Comparison of ENCODE assay signal across 19 cellular contexts in the genomic region with DNA sequence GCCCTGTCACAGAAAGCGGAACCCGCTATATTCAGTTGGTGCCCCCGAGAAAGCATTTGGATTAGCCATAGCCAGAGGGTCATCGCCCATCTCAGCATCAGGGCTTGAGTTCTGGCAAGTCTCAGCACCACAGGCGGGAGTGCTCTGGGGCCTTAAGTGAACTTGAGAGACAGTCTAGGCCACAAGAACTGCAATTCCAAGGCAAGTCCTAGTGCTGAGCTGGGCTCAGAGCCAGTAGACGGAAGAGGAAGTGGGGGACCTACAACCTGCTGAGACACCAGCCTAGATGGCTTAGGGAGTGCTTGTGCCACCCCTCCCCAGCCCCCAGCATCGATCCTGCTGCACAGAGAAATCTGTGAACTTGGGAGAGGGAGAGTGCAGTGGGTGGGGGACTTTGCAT.
DNase-seq lines count a peak whose midpoint lies in the region; ATAC-seq and TF ChIP-seq lines count a peak whose summit lies in the region.
"Had no signal": no experiment of that assay in that cellular context is flagged by ENCODE, and none has a peak within 500 bp of the region (broad histone marks: within the 10 kb centered on the region; RNA-seq: fewer than 3 reads in every experiment).

No MANE protein-coding gene starts in this region.

- no peaks in the 10 kb centered on the region for H3K79me1 ChIP-seq in mesenchymal stem cell (replicated peaks; ENCODE audit: low read length, poor library complexity, severe bottlenecking)

- WGBS in mesenchymal stem cell, result 89% methylated on average over 7 of the region's 7 CpGs

- no peak overlapping the region for H4K91ac ChIP-seq in mesenchymal stem cell (ENCODE audit: low read length)

- H3K9ac ChIP-seq in DND-41 (ENCODE audit: low read depth, low read length), result no peak overlapping the region
- H3K9ac ChIP-seq in SK-N-MC (ENCODE audit: insufficient read length), result no peak overlapping the region
- no peak overlapping the region for H3K9ac ChIP-seq in mesenchymal stem cell (ENCODE audit: low read length)

- no peaks in the 10 kb centered on the region for H4K20me1 ChIP-seq in DND-41 (ENCODE audit: insufficient read depth, low read length)

- H3K9me3 ChIP-seq in DND-41 (ENCODE audit: insufficient read depth, low read length, severe bottlenecking), result no peaks in the 10 kb centered on the region
- no peaks in the 10 kb centered on the region for H3K9me3 ChIP-seq in SK-N-MC (ENCODE audit: low read depth, low read length)
- H3K9me3 ChIP-seq in mesenchymal stem cell (ENCODE audit: control insufficient read depth, low read length), result no peaks in the 10 kb centered on the region
- H3K9me3 ChIP-seq: Peyer's patch had no signal

- no peaks in the 10 kb centered on the region for H3K27me3 Mint-ChIP-seq in activated CD4-positive, alpha-beta T cell treated with anti-CD3 and anti-CD28 coated beads, Interleukin-2, amount 10 ng/mL, durations not matched to agents 7 days and 5 days
- H3K27me3 Mint-ChIP-seq: CD4-positive, alpha-beta memory T cell had no signal

- H2BK120ac ChIP-seq in mesenchymal stem cell (ENCODE audit: low read depth, low read length), result no peak overlapping the region

- H3K4ac ChIP-seq in mesenchymal stem cell (ENCODE audit: low read depth in 1 of 2, low read length in 2 of 2), result no peak overlapping the region

- no peak overlapping the region for H3K4me3 Mint-ChIP-seq in activated CD4-positive, alpha-beta T cell treated with anti-CD3 and anti-CD28 coated beads, Interleukin-2, amount 10 ng/mL, durations not matched to agents 7 days and 5 days
- H3K4me3 Mint-ChIP-seq: CD4-positive, alpha-beta memory T cell; HFFc6 had no signal

- TF ChIP-seq CTCF in DND-41 (IDR thresholded peaks at IDR 0.05; ENCODE audit: borderline replicate concordance, extremely low read depth, low read length, poor library complexity, severe bottlenecking), result no peak

- no peak overlapping the region for H3K23ac ChIP-seq in mesenchymal stem cell (ENCODE audit: low read length in 2 of 2)

- H3K9me3 Mint-ChIP-seq in activated CD4-positive, alpha-beta T cell treated with anti-CD3 and anti-CD28 coated beads, Interleukin-2, amount 10 ng/mL, durations not matched to agents 7 days and 5 days, result no peaks in the 10 kb centered on the region
- H3K9me3 Mint-ChIP-seq: HFFc6 had no signal

- no peak overlapping the region for H3K14ac ChIP-seq in mesenchymal stem cell (ENCODE audit: low read length in 2 of 2)

- no peak overlapping the region for H4K8ac ChIP-seq in mesenchymal stem cell (ENCODE audit: low read length)

- no peak overlapping the region for H2AK5ac ChIP-seq in mesenchymal stem cell (ENCODE audit: low read length, severe bottlenecking)

- H3K18ac ChIP-seq in mesenchymal stem cell (ENCODE audit: low read depth in 1 of 2, low read length in 2 of 2), result no peak overlapping the region

- no peak overlapping the region for H2BK12ac ChIP-seq in mesenchymal stem cell (ENCODE audit: low read length in 2 of 2)

- no peak overlapping the region for H2BK5ac ChIP-seq in mesenchymal stem cell (ENCODE audit: low read depth, low read length, poor library complexity, severe bottlenecking)

- H3K27me3 ChIP-seq in DND-41 (ENCODE audit: insufficient read depth, low read length, poor library complexity), result no peaks in the 10 kb centered on the region
- H3K27me3 ChIP-seq in mesenchymal stem cell (ENCODE audit: control insufficient read depth in 1 of 2, insufficient read depth in 1 of 2, low read length in 2 of 2), result peaks cover 0 to 3% of the 10 kb centered on the region in 2 experiments
- H3K27me3 ChIP-seq: Peyer's patch had no signal

- H3K4me1 ChIP-seq in DND-41 (ENCODE audit: insufficient read depth, low read length) (peaks cover 9% of the 10 kb centered on the region), mesenchymal stem cell (ENCODE audit: control insufficient read depth, insufficient read depth, low read depth, low read length) (peaks cover 12% of the 10 kb centered on the region)
- H3K4me1 ChIP-seq: Peyer's patch had no signal

- DNase-seq in Ammon's horn (ENCODE audit: low spot score) (peak; percentile 64), DND-41 (peak; percentile 6), SK-N-MC (ENCODE audit: low read depth, low spot score) (no peak), mesenchymal stem cell (peak; percentile 20), NCI-H146 treated with DMSO at 0.1 percent for 48 hours (lab: John Stamatoyannopoulos, UW; ENCODE audit: unreplicated experiment) (no peak)
- no peak for DNase-seq in activated CD4-positive, alpha-beta T cell treated with anti-CD3 and anti-CD28 coated beads, Interleukin-2, amount 10 ng/mL, durations not matched to agents 7 days and 5 days
- no peak for DNase-seq in activated naive CD4-positive, alpha-beta T cell treated with Interleukin-2 at 50 U/mL for 16 hours
- DNase-seq: CD4-positive, alpha-beta memory T cell; GDM1; HFFc6; Karpas-422; NCI-H1417; NCI-H2029; NCI-H510A treated with DMSO at 0.1 percent for 48 hours; Peyer's patch; Right ventricle myocardium superior; SW 1271 had no signal

- H3K4me1 Mint-ChIP-seq in activated CD4-positive, alpha-beta T cell treated with anti-CD3 and anti-CD28 coated beads, Interleukin-2, amount 10 ng/mL, durations not matched to agents 7 days and 5 days, result no peaks in the 10 kb centered on the region

- no peaks in the 10 kb centered on the region for H3K36me3 ChIP-seq in DND-41 (ENCODE audit: insufficient read depth, low read length)
- no peaks in the 10 kb centered on the region for H3K36me3 ChIP-seq in SK-N-MC (ENCODE audit: insufficient read depth, low read length)
- H3K36me3 ChIP-seq in mesenchymal stem cell (ENCODE audit: control insufficient read depth in 1 of 2, insufficient read depth in 2 of 2, low read depth in 1 of 2, low read length in 2 of 2), result no peaks in the 10 kb centered on the region
- H3K36me3 ChIP-seq: Peyer's patch had no signal

- POLR2A ChIA-PET in activated CD4-positive, alpha-beta T cell treated with anti-CD3 and anti-CD28 coated beads, Interleukin-2, amount 10 ng/mL, durations not matched to agents 7 days and 5 days (lab: Charles Lee), result no interaction called here

- H3K4me2 ChIP-seq in DND-41 (ENCODE audit: insufficient read depth, low read length), result no peak overlapping the region
- no peak overlapping the region for H3K4me2 ChIP-seq in mesenchymal stem cell (ENCODE audit: low read length, poor library complexity, severe bottlenecking)

- ATAC-seq in DND-41 (ENCODE audit: insufficient read depth, low read depth), result no peak
- ATAC-seq in GM21423 (IDR thresholded peaks at IDR 0.05; ENCODE audit: unreplicated experiment), result no peak
- ATAC-seq: GM12878 had no signal

- no peak overlapping the region for H3K27ac ChIP-seq in DND-41 (ENCODE audit: low read length)
- no peak overlapping the region for H3K27ac ChIP-seq in SK-N-MC
- H3K27ac ChIP-seq in mesenchymal stem cell (ENCODE audit: low read length, poor library complexity, severe bottlenecking), result no peak overlapping the region
- H3K27ac ChIP-seq: Peyer's patch had no signal

- no peak overlapping the region for H3K4me3 ChIP-seq in DND-41 (ENCODE audit: low read depth in 1 of 2, low read length in 2 of 2)
- peak overlapping the region; percentile 8; the same call in 1 of the 2 replicates for H3K4me3 ChIP-seq in SK-N-MC
- no peak overlapping the region for H3K4me3 ChIP-seq in mesenchymal stem cell (ENCODE audit: insufficient read depth in 1 of 2, low read depth in 1 of 2, low read length in 2 of 2)
- H3K4me3 ChIP-seq: GM12878, Peyer's patch had no signal

- H3K27ac Mint-ChIP-seq in activated CD4-positive, alpha-beta T cell treated with anti-CD3 and anti-CD28 coated beads, Interleukin-2, amount 10 ng/mL, durations not matched to agents 7 days and 5 days, result no peak overlapping the region
- H3K27ac Mint-ChIP-seq: CD4-positive, alpha-beta memory T cell; HFFc6 had no signal

- H3K36me3 Mint-ChIP-seq in activated CD4-positive, alpha-beta T cell treated with anti-CD3 and anti-CD28 coated beads, Interleukin-2, amount 10 ng/mL, durations not matched to agents 7 days and 5 days (ENCODE audit: low read depth), result no peaks in the 10 kb centered on the region
- H3K36me3 Mint-ChIP-seq: CD4-positive, alpha-beta memory T cell had no signal

- H3K79me2 ChIP-seq in DND-41 (ENCODE audit: insufficient read depth, low read length), result no peaks in the 10 kb centered on the region

- H2BK15ac ChIP-seq in mesenchymal stem cell (ENCODE audit: low read depth, poor library complexity, severe bottlenecking), result no peak overlapping the region

- CTCF ChIA-PET in activated CD4-positive, alpha-beta T cell treated with anti-CD3 and anti-CD28 coated beads, Interleukin-2, amount 10 ng/mL, durations not matched to agents 7 days and 5 days (lab: Charles Lee), result no interaction called here

- H2AFZ ChIP-seq in DND-41 (ENCODE audit: low read depth, low read length) (no peak overlapping the region), mesenchymal stem cell (ENCODE audit: low read depth, low read length) (no peak overlapping the region)

Comparison
In these comparisons a context has a peak if more than half of its experiments do, and no peak if none do; other contexts are left out.
1. DNase-seq: peak in Ammon's horn (single experiment), DND-41 (single experiment) and mesenchymal stem cell (single experiment); none in SK-N-MC (single experiment), activated CD4-positive, alpha-beta T cell treated with anti-CD3 and anti-CD28 coated beads, Interleukin-2, amount 10 ng/mL, durations not matched to agents 7 days and 5 days (single experiment), activated naive CD4-positive, alpha-beta T cell treated with Interleukin-2 at 50 U/mL for 16 hours (single experiment) and NCI-H146 treated with DMSO at 0.1 percent for 48 hours (single experiment).